In the genomic region with DNA sequence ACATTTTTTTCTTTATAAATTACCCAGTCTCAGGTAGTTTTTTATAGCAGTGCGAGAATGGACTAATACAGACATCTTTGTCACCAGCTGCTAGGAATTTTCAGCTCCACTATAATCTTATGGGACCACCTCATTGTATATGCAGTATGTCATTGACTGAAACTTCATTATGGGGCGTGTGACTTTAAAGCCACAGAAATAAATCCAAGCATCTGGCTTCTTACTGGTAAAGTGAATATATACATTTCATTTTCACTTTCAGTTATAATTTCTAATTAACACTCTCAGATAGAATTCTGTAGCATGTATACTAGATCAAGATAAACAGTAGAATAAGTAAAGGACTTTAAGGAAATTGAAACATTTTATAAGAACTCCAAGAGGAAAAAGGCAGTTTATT, we compare ENCODE assay signal across 15 cellular contexts. TPM values are rescaled to one million over a fixed set of nuclear protein-coding genes. Genes with fewer than 3 reads are reported as not detected.
A peak's percentile ranks its signal among the peaks of the same experiment; 100 is the strongest.
DNase-seq lines count a peak whose midpoint lies in the region; ATAC-seq, FAIRE-seq and TF ChIP-seq lines count a peak whose summit lies in the region.
"Had no signal": no experiment of that assay in that cellular context is flagged by ENCODE, and none has a peak within 500 bp of the region (broad histone marks: within the 10 kb centered on the region; RNA-seq: fewer than 3 reads in every experiment).

No MANE protein-coding gene starts in this region.

- no peaks in the 10 kb centered on the region for H4K20me1 ChIP-seq in endothelial cell of umbilical vein (replicated peaks; ENCODE audit: control insufficient read depth, extremely low read depth, insufficient read depth, low read length)

- H3K4me3 ChIP-seq in endothelial cell of umbilical vein (replicated peaks in 1 of 3; ENCODE audit: insufficient read depth in 1 of 3, low read depth in 1 of 3, low read length in 3 of 3) = no peak overlapping the region
- H3K4me3 ChIP-seq: adrenal gland had no signal

- POLR2A ChIA-PET in endothelial cell of umbilical vein (lab: Charles Lee) = no interaction called here

- no peaks in the 10 kb centered on the region for H3K9me3 ChIP-seq in endothelial cell of umbilical vein (replicated peaks; ENCODE audit: control insufficient read depth, insufficient read depth, low read length)
- H3K9me3 ChIP-seq: adrenal gland had no signal

- no peaks in the 10 kb centered on the region for H3K79me2 ChIP-seq in endothelial cell of umbilical vein (ENCODE audit: control insufficient read depth, insufficient read depth, low read length)

- peak; percentile 38 for ATAC-seq in GM19023 (IDR thresholded peaks at IDR 0.05; ENCODE audit: unreplicated experiment)
- peak; percentile 48 for ATAC-seq in GM21619 (IDR thresholded peaks at IDR 0.05; ENCODE audit: unreplicated experiment)
- peak; percentile 48 for ATAC-seq in HG03280 (IDR thresholded peaks at IDR 0.05; ENCODE audit: unreplicated experiment)
- ATAC-seq: activated T-cell treated with anti-CD3 and anti-CD28 coated beads, Interleukin-2, amount 50 U/mL, for 72 hours; HCT116; T-cell had no signal

- no peak overlapping the region for H3K9ac ChIP-seq in endothelial cell of umbilical vein (replicated peaks; ENCODE audit: extremely low read depth, insufficient read depth, low read length)

- no peak overlapping the region for H3K4me2 ChIP-seq in endothelial cell of umbilical vein (ENCODE audit: insufficient read depth, low read length)

- no peak for TF ChIP-seq POLR2A in endothelial cell of umbilical vein (IDR thresholded peaks at IDR 0.05; ENCODE audit: low read depth, low read length)

- intact Hi-C loops in endothelial cell of umbilical vein (cut with micrococcal nuclease) (no loop called here), cardiac septum (cut with DNase I) (no loop called here)

- FAIRE-seq in endothelial cell of umbilical vein (lab: Jason Lieb, UNC) = no peak
- FAIRE-seq: keratinocyte, small intestine had no signal

- H3K27ac ChIP-seq in endothelial cell of umbilical vein (ENCODE audit: insufficient read depth, low read depth, low read length) = no peak overlapping the region
- H3K27ac ChIP-seq: adrenal gland had no signal

- no peaks in the 10 kb centered on the region for H3K27me3 ChIP-seq in endothelial cell of umbilical vein (ENCODE audit: control insufficient read depth in 2 of 2, insufficient read depth in 2 of 2, low read length in 2 of 2)
- H3K27me3 ChIP-seq: adrenal gland had no signal

- peaks cover 5% of the 10 kb centered on the region for H3K4me1 ChIP-seq in endothelial cell of umbilical vein (ENCODE audit: control insufficient read depth, extremely low read depth, insufficient read depth, low read length)
- H3K4me1 ChIP-seq: adrenal gland had no signal

- dilution Hi-C loops in endothelial cell of umbilical vein (cut with MboI; ENCODE audit: extremely low pct_ligation_motif_present, low sequenced_read_pairs) = no loop called here

- H2AFZ ChIP-seq in endothelial cell of umbilical vein (ENCODE audit: low read depth, low read length) = no peak overlapping the region

- no peak for TF ChIP-seq CTCF in endothelial cell of umbilical vein (IDR thresholded peaks at IDR 0.05; ENCODE audit: extremely low read depth in 1 of 2, insufficient read depth in 1 of 2, low read depth in 1 of 2, low read length in 2 of 2)

- no peaks in the 10 kb centered on the region for H3K9me1 ChIP-seq in endothelial cell of umbilical vein (replicated peaks; ENCODE audit: control insufficient read depth, extremely low read depth, insufficient read depth, low read length)

- H3K36me3 ChIP-seq in endothelial cell of umbilical vein (ENCODE audit: control insufficient read depth in 2 of 2, extremely low read depth in 1 of 2, insufficient read depth in 2 of 2, low read length in 2 of 2) = no peaks in the 10 kb centered on the region
- H3K36me3 ChIP-seq: adrenal gland had no signal

- CTCF ChIA-PET in endothelial cell of umbilical vein (lab: Charles Lee) = no interaction called here

- no TSS peak for BruUV-seq in endothelial cell of umbilical vein (replicated peaks; lab: Mats Ljungman, UMichigan)

- DNase-seq in endothelial cell of umbilical vein (ENCODE audit: low read depth, low spot score) = peak; percentile 7
- no peak for DNase-seq in 8988T
- DNase-seq in cardiac septum (ENCODE audit: low spot score) = no peak
- DNase-seq in pons (ENCODE audit: low spot score) = no peak
- DNase-seq: activated T-cell treated with anti-CD3 and anti-CD28 coated beads, Interleukin-2, amount 50 U/mL, for 72 hours; adrenal gland; NCI-H187; NCI-H526; small intestine; T-cell had no signal

TF ChIP-seq in endothelial cell of umbilical vein, 7 proteins besides CTCF, POLR2A, EP300 and RAD21:
- TF ChIP-seq EZH2 (IDR thresholded peaks at IDR 0.05; ENCODE audit: borderline replicate concordance, low read depth, low read length, severe bottlenecking) (no peak), JUN (IDR thresholded peaks at IDR 0.05; ENCODE audit: borderline replicate concordance, insufficient read depth, insufficient read length, low read depth) (no peak), GATA2 (IDR thresholded peaks at IDR 0.05; ENCODE audit: insufficient read depth, insufficient read length, low read depth, low read length) (no peak), MYC (IDR thresholded peaks at IDR 0.05; ENCODE audit: low read depth, low read length) (no peak), FOS (IDR thresholded peaks at IDR 0.05; ENCODE audit: borderline replicate concordance, insufficient read depth, low read length) (no peak), POLR2AphosphoS5 (IDR thresholded peaks at IDR 0.05; ENCODE audit: insufficient read depth, low read depth, low read length) (no peak)
- TF ChIP-seq, protein P1, sequence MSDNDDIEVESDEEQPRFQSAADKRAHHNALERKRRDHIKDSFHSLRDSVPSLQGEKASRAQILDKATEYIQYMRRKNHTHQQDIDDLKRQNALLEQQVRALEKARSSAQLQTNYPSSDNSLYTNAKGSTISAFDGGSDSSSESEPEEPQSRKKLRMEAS (IDR thresholded peaks at IDR 0.05; ENCODE audit: insufficient read depth, insufficient read length) = no peak

RNA-seq across cellular contexts. Expression of gene IL15, which starts 21.9 kb away (rescaled TPM):
- total RNA-seq in endothelial cell of umbilical vein (3.0 and 3.1 TPM in 2 replicates), cardiac septum (3.1 TPM)
- 3.1 TPM in 2 replicates for polyA plus RNA-seq in endothelial cell of umbilical vein
- polyA plus RNA-seq in endothelial cell of umbilical vein (2011; cell fraction: cytosol; rRNA removed) = 2.3 TPM in 2 replicates
- polyA plus RNA-seq in endothelial cell of umbilical vein (2011; cell fraction: nucleus; rRNA removed) = 10.9 and 17.8 TPM in 2 replicates
- polyA plus RNA-seq in endothelial cell of umbilical vein (2012) = 2.5 and 3.3 TPM in 2 replicates
- polyA minus RNA-seq in endothelial cell of umbilical vein = 7.6 and 8.8 TPM in 2 replicates
- 2.7 TPM for polyA minus RNA-seq in endothelial cell of umbilical vein (2011; cell fraction: cytosol; rRNA and poly(A)+ RNA removed)
- polyA minus RNA-seq in endothelial cell of umbilical vein (2011; cell fraction: nucleus; rRNA and poly(A)+ RNA removed) = 20.6 and 21.8 TPM in 2 replicates
